Comparison of ENCODE assay signal across 9 cellular contexts in the genomic region with DNA sequence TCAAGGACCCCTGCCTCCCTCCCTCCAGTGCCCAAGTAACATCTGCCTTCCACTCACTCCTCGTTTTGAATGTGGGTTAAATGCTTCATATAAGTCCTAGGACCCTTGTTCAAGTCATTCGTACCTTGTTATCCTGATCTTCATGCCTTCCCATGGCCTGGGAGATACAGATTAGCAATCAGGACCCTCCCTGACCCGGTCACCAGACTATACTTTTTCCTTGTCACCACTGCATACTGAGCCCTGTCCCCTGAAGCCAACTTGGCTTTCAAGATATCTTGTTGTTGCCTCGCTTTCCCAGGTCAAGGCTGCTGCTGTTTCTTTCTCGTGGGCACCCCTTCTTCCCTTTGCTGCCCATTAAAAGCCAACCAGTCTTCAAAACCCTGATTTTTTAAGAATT.
"Had no signal": no experiment of that assay in that cellular context is flagged by ENCODE, and none has a peak within 500 bp of the region (broad histone marks: within the 10 kb centered on the region; RNA-seq: fewer than 3 reads in every experiment).

No MANE protein-coding gene starts in this region.

- H3K4me3 Mint-ChIP-seq: GM23338, HFFc6 had no signal

- H3K9me3 ChIP-seq: HAP-1 had no signal

- H3K27ac ChIP-seq: HL-60 had no signal

- H3K9me3 Mint-ChIP-seq: GM23338, IgD-negative memory B cell had no signal

- H3K4me1 Mint-ChIP-seq: GM23338 had no signal

- FAIRE-seq: H1, H54, HepG2 had no signal

- H2AFZ ChIP-seq: GM23338 had no signal

- H3K4me1 ChIP-seq: HAP-1 had no signal

- H3K27ac Mint-ChIP-seq: GM23338, HFFc6, IgD-negative memory B cell had no signal

- ATAC-seq: GM23338, HCT116, HepG2 had no signal

- H3K4me3 ChIP-seq: GM23338, HAP-1 had no signal

- H3K36me3 ChIP-seq: HAP-1 had no signal

- H3K4me2 ChIP-seq: GM23338 had no signal

- DNase-seq: HFFc6 had no signal
